1 cellular context compared by ENCODE assay signal in the genomic region with DNA sequence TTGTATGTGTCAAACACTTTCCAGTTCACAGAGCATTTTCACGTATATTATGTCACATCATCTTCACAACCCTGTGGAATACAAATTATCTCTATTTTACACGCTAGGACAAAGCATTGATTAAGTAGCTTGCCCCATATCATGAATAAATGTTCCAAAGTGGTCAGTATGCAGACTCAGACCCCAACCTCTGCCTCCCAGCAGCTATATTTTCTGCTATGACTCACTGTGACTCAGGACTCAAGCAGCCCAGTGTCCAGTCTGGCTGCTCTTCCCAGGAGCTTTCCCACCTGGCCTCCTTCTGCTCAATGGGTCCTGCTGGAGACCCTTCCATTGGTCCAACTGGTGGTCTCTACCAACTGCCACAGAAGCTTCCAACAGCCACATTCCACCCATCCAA.
TF ChIP-seq lines count a peak whose summit lies in the region.

No MANE protein-coding gene starts in this region.

TF ChIP-seq in endothelial cell of umbilical vein, 7 proteins besides CTCF, POLR2A, EP300 and RAD21:
- TF ChIP-seq FOS (IDR thresholded peaks at IDR 0.05; ENCODE audit: borderline replicate concordance, insufficient read depth, low read length) (peak; percentile 48), JUN (IDR thresholded peaks at IDR 0.05; ENCODE audit: borderline replicate concordance, insufficient read depth, insufficient read length, low read depth) (no peak)
TF ChIP-seq in endothelial cell of umbilical vein: peak in this region for 1.
